Comparison of ENCODE assay signal across 15 cellular contexts in the genomic region with DNA sequence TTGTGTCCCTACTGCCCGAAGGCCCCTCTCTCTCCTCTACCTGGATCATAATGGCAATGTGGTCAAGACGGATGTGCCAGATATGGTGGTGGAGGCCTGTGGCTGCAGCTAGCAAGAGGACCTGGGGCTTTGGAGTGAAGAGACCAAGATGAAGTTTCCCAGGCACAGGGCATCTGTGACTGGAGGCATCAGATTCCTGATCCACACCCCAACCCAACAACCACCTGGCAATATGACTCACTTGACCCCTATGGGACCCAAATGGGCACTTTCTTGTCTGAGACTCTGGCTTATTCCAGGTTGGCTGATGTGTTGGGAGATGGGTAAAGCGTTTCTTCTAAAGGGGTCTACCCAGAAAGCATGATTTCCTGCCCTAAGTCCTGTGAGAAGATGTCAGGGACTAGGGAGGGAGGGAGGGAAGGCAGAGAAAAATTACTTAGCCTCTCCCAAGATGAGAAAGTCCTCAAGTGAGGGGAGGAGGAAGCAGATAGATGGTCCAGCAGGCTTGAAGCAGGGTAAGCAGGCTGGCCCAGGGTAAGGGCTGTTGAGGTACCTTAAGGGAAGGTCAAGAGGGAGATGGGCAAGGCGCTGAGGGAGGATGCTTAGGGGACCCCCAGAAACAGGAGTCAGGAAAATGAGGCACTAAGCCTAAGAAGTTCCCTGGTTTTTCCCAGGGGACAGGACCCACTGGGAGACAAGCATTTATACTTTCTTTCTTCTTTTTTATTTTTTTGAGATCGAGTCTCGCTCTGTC. TPM values are rescaled to one million over a fixed set of nuclear protein-coding genes. Genes with fewer than 3 reads are reported as not detected.
DNase-seq lines count a peak whose midpoint lies in the region; ATAC-seq and TF ChIP-seq lines count a peak whose summit lies in the region.
"Had no signal": no experiment of that assay in that cellular context is flagged by ENCODE, and none has a peak within 500 bp of the region (broad histone marks: within the 10 kb centered on the region; RNA-seq: fewer than 3 reads in every experiment).

No MANE protein-coding gene starts in this region.

- peaks cover 19% of the 10 kb centered on the region for H3K27me3 Mint-ChIP-seq in CD4-positive, alpha-beta T cell
- H3K27me3 Mint-ChIP-seq in osteocyte (ENCODE audit: unreplicated experiment), result no peaks in the 10 kb centered on the region
- peaks cover 3% of the 10 kb centered on the region for H3K27me3 Mint-ChIP-seq in CD8-positive, alpha-beta T cell (ENCODE audit: low read depth)

- TF ChIP-seq POLR2A in IMR-90 (IDR thresholded peaks at IDR 0.05; ENCODE audit: low read depth, low read length), result no peak

- H3K14ac ChIP-seq in IMR-90 (replicated peaks; ENCODE audit: low read depth, low read length), result no peak overlapping the region; the same call in none of the 2 replicates

- H4K5ac ChIP-seq in IMR-90 (ENCODE audit: low read depth, low read length), result no peak overlapping the region

- H3K4me2 ChIP-seq in IMR-90 (ENCODE audit: low read depth, low read length), result no peak overlapping the region
- H3K4me2 ChIP-seq in mammary epithelial cell (ENCODE audit: insufficient read depth, low read depth, low read length), result no peak overlapping the region

- peak overlapping the region; percentile 43 for H4K91ac ChIP-seq in IMR-90 (ENCODE audit: insufficient read depth, low read depth, low read length)

- H3K4me1 ChIP-seq in IMR-90 (ENCODE audit: control insufficient read depth, insufficient read depth, low read length) (peaks cover 31% of the 10 kb centered on the region), mammary epithelial cell (ENCODE audit: insufficient read depth, low read length) (peaks cover 32% of the 10 kb centered on the region)
- peaks cover 29% of the 10 kb centered on the region for H3K4me1 ChIP-seq in CD8-positive, alpha-beta T cell (ENCODE audit: insufficient read depth, low read length)

- H3K4me3 ChIP-seq in IMR-90 (ENCODE audit: insufficient read depth, low read depth, low read length) (no peak overlapping the region), mammary epithelial cell (replicated peaks in 1 of 3; ENCODE audit: insufficient read depth in 1 of 3, low read depth in 2 of 3, low read length in 3 of 3) (no peak overlapping the region)
- H3K4me3 ChIP-seq in CD8-positive, alpha-beta T cell (ENCODE audit: low read depth, low read length), result no peak overlapping the region
- H3K4me3 ChIP-seq: adrenal gland had no signal

- H3K4me3 Mint-ChIP-seq in CD4-positive, alpha-beta T cell, result peak overlapping the region; percentile 25
- no peak overlapping the region for H3K4me3 Mint-ChIP-seq in osteocyte (ENCODE audit: unreplicated experiment)
- no peak overlapping the region for H3K4me3 Mint-ChIP-seq in CD8-positive, alpha-beta T cell

- H3K9me1 ChIP-seq in IMR-90 (ENCODE audit: insufficient read depth, low read length), result peaks cover 20% of the 10 kb centered on the region

- no peak for ATAC-seq in CD4-positive, alpha-beta T cell (ENCODE audit: poor library complexity)
- ATAC-seq in IMR-90 (ENCODE audit: low read depth) (no peak), GM18909 (IDR thresholded peaks at IDR 0.05; ENCODE audit: poor library complexity, unreplicated experiment) (no peak)
- ATAC-seq in CD8-positive, alpha-beta T cell, result no peak
- ATAC-seq: Right ventricle myocardium inferior had no signal

- no peak overlapping the region for H2BK5ac ChIP-seq in IMR-90 (ENCODE audit: low read depth, low read length, poor library complexity, severe bottlenecking)

- no peaks in the 10 kb centered on the region for H3K9me3 ChIP-seq in CD4-positive, alpha-beta T cell (ENCODE audit: control insufficient read depth, low read length)
- H3K9me3 ChIP-seq in IMR-90 (ENCODE audit: control insufficient read depth, insufficient read depth, low read length) (no peaks in the 10 kb centered on the region), mammary epithelial cell (replicated peaks; ENCODE audit: insufficient read depth, low read length) (no peaks in the 10 kb centered on the region)
- no peaks in the 10 kb centered on the region for H3K9me3 ChIP-seq in CD8-positive, alpha-beta T cell (ENCODE audit: low read length)
- H3K9me3 ChIP-seq: adrenal gland had no signal

- no peak for DNase-seq in CD4-positive, alpha-beta T cell
- DNase-seq in IMR-90 (no peak), mammary epithelial cell (peak; percentile 35), osteocyte (ENCODE audit: extremely low spot score, unreplicated experiment) (no peak), putamen (ENCODE audit: low spot score) (no peak)
- no peak for DNase-seq in CD8-positive, alpha-beta T cell
- DNase-seq: NCI-H774 had no signal

- H3K9ac ChIP-seq in IMR-90 (ENCODE audit: low read depth, low read length), result no peak overlapping the region
- H3K9ac ChIP-seq in mammary epithelial cell (ENCODE audit: insufficient read depth, low read length), result no peak overlapping the region

- no peaks in the 10 kb centered on the region for H3K9me3 Mint-ChIP-seq in CD4-positive, alpha-beta T cell
- no peaks in the 10 kb centered on the region for H3K9me3 Mint-ChIP-seq in osteocyte (ENCODE audit: unreplicated experiment)
- no peaks in the 10 kb centered on the region for H3K9me3 Mint-ChIP-seq in CD8-positive, alpha-beta T cell
- H3K9me3 Mint-ChIP-seq: CD8-positive, alpha-beta memory T cell; nephron progenitor cell had no signal

- intact Hi-C loops in CD4-positive, alpha-beta T cell (cut with DNase I, micrococcal nuclease), result loop anchor here (2.0 to 10.0 kb wide), 2 partner anchors 28 to 192 kb away; no protein-coding TSS in a partner anchor
- intact Hi-C loops in IMR-90 (cut with micrococcal nuclease) (loop anchor here (5.0 kb wide), 1 partner anchor 235 kb away; the partner anchor contains the start of gene OS9), mammary epithelial cell (cut with micrococcal nuclease) (no loop called here)
- intact Hi-C loops in CD8-positive, alpha-beta T cell (cut with DNase I, micrococcal nuclease), result loop anchor here (2.0 to 10.0 kb wide), 5 partner anchors 22 to 238 kb away; partner anchors contain the start of genes OS9 (in 2 of the 2) and INHBC (in 1 of the 2)

- CTCF ChIA-PET in CD4-positive, alpha-beta T cell (lab: Charles Lee), result interaction anchor here (1.2 kb wide), 1 partner anchor 25 kb away, joined by 3 read pairs; no protein-coding TSS in a partner anchor
- CTCF ChIA-PET in IMR-90 (lab: Yijun Ruan, JAX) (no interaction called here), mammary epithelial cell (lab: Charles Lee; ENCODE audit: low non-redundant PET) (no interaction called here)
- CTCF ChIA-PET in CD8-positive, alpha-beta T cell (lab: Charles Lee), result interaction anchor here (0.8 to 12.6 kb wide), 17 partner anchors 8 to 212 kb away, joined by 3 to 177 read pairs (median 5); partner anchors contain the start of genes ARHGAP9 and INHBC

- H2AFZ ChIP-seq in IMR-90 (replicated peaks; ENCODE audit: low read length, poor library complexity) (peak overlapping the region; percentile 84), mammary epithelial cell (ENCODE audit: low read depth, low read length) (peak overlapping the region; percentile 50)

- H2BK20ac ChIP-seq in IMR-90 (ENCODE audit: low read depth, low read length), result peak overlapping the region; percentile 48; the same call in 1 of the 2 replicates

- dilution Hi-C loops in IMR-90 (cut with HindIII; ENCODE audit: low sequenced_read_pairs, unreplicated experiment), result no loop called here
- dilution Hi-C loops in mammary epithelial cell (cut with HindIII; ENCODE audit: low sequenced_read_pairs), result no loop called here

- H3K27ac Mint-ChIP-seq in CD4-positive, alpha-beta T cell, result no peak overlapping the region
- peak overlapping the region; percentile 97 for H3K27ac Mint-ChIP-seq in osteocyte (ENCODE audit: unreplicated experiment)
- H3K27ac Mint-ChIP-seq in CD8-positive, alpha-beta T cell, result no peak overlapping the region
- H3K27ac Mint-ChIP-seq: nephron progenitor cell had no signal

- WGBS in IMR-90 (ENCODE audit: extremely low coverage in 2 of 2, insufficient read length in 1 of 2), 2 experiments, result 95% methylated on average over 2 of the region's 6 CpGs; no CpG with 5 or more reads in 1 of the 2 experiments
- 70% methylated on average over 5 of the region's 6 CpGs for WGBS in mammary epithelial cell (ENCODE audit: low coverage, missing lambda C conversion rate)

- H3K4me1 Mint-ChIP-seq in CD4-positive, alpha-beta T cell (ENCODE audit: low read depth), result peaks cover 41% of the 10 kb centered on the region
- peaks cover 50% of the 10 kb centered on the region for H3K4me1 Mint-ChIP-seq in osteocyte (ENCODE audit: unreplicated experiment)
- peaks cover 32% of the 10 kb centered on the region for H3K4me1 Mint-ChIP-seq in CD8-positive, alpha-beta T cell (ENCODE audit: low read depth)

- in situ Hi-C loops in IMR-90 (cut with MboI; ENCODE audit: low sequenced_read_pairs) (no loop called here), mammary epithelial cell (cut with MboI; ENCODE audit: low sequenced_read_pairs in 2 of 2) (loop anchor here (5.0 to 10.0 kb wide), 3 partner anchors 145 to 192 kb away; no protein-coding TSS in a partner anchor)

- H4K8ac ChIP-seq in IMR-90 (ENCODE audit: low read depth in 2 of 2, low read length in 2 of 2), result peak overlapping the region in 1 of 2 experiments; percentile 22; a peak in 1 of 4 replicates

- no TSS peak for BruUV-seq in IMR-90 (replicated peaks; lab: Mats Ljungman, UMichigan)
- no TSS peak for BruUV-seq in mammary epithelial cell (replicated peaks; lab: Mats Ljungman, UMichigan)

- H3K23ac ChIP-seq in IMR-90 (ENCODE audit: low read depth, low read length), result no peak overlapping the region

- peak overlapping the region; percentile 82 for H2BK120ac ChIP-seq in IMR-90 (ENCODE audit: low read depth, low read length)

- TF ChIP-seq RAD21 in IMR-90 (IDR thresholded peaks at IDR 0.05; ENCODE audit: low read length), result no peak

- no peak overlapping the region for H3K27ac ChIP-seq in CD4-positive, alpha-beta T cell (ENCODE audit: low read depth, low read length)
- H3K27ac ChIP-seq in IMR-90 (ENCODE audit: insufficient read depth, low read length) (no peak overlapping the region), mammary epithelial cell (ENCODE audit: insufficient read depth, low read depth, low read length) (no peak overlapping the region)
- no peak overlapping the region for H3K27ac ChIP-seq in CD8-positive, alpha-beta T cell (ENCODE audit: low read depth, low read length)
- H3K27ac ChIP-seq: adrenal gland had no signal

- no peak overlapping the region for H3K56ac ChIP-seq in IMR-90 (ENCODE audit: extremely low read depth, insufficient read depth, low read length)

- H3K79me1 ChIP-seq in IMR-90 (ENCODE audit: low read depth in 1 of 2, low read length in 2 of 2), result peaks cover 0 to 12% of the 10 kb centered on the region in 2 experiments; a peak in 1 of 4 replicates

- H2AK9ac ChIP-seq in IMR-90 (replicated peaks; ENCODE audit: low read depth, low read length, poor library complexity), result peak overlapping the region; percentile 22

- H3K36me3 ChIP-seq in IMR-90 (ENCODE audit: control insufficient read depth, insufficient read depth, low read length) (no peaks in the 10 kb centered on the region), mammary epithelial cell (ENCODE audit: insufficient read depth, low read length) (no peaks in the 10 kb centered on the region)
- no peaks in the 10 kb centered on the region for H3K36me3 ChIP-seq in CD8-positive, alpha-beta T cell (ENCODE audit: insufficient read depth, low read length)
- H3K36me3 ChIP-seq: adrenal gland had no signal

- H3K79me2 ChIP-seq in mammary epithelial cell (ENCODE audit: insufficient read depth, low read length), result no peaks in the 10 kb centered on the region

- peak overlapping the region; percentile 79; the same call in 2 of the 3 replicates for H2BK15ac ChIP-seq in IMR-90 (ENCODE audit: low read depth, low read length)

- H3K27me3 ChIP-seq in CD4-positive, alpha-beta T cell (ENCODE audit: control insufficient read depth, insufficient read depth, low read length), result peaks cover 9% of the 10 kb centered on the region
- no peaks in the 10 kb centered on the region for H3K27me3 ChIP-seq in IMR-90 (ENCODE audit: control insufficient read depth, insufficient read depth, low read length)
- H3K27me3 ChIP-seq in mammary epithelial cell (ENCODE audit: insufficient read depth, low read length), result no peaks in the 10 kb centered on the region
- no peaks in the 10 kb centered on the region for H3K27me3 ChIP-seq in CD8-positive, alpha-beta T cell (ENCODE audit: insufficient read depth, low read length)
- H3K27me3 ChIP-seq: adrenal gland had no signal

- POLR2A ChIA-PET in CD4-positive, alpha-beta T cell (lab: Charles Lee), result no interaction called here
- POLR2A ChIA-PET in IMR-90 (lab: Charles Lee; ENCODE audit: unreplicated experiment), result no interaction called here
- POLR2A ChIA-PET in CD8-positive, alpha-beta T cell (lab: Charles Lee), result no interaction called here

- H3K18ac ChIP-seq in IMR-90 (ENCODE audit: low read depth, low read length), result no peak overlapping the region

- peak overlapping the region; percentile 87; the same call in 1 of the 2 replicates for H2AK5ac ChIP-seq in IMR-90 (ENCODE audit: low read depth, low read length)

- peaks cover 8% of the 10 kb centered on the region for H3K36me3 Mint-ChIP-seq in CD4-positive, alpha-beta T cell (ENCODE audit: low read depth)
- H3K36me3 Mint-ChIP-seq in osteocyte (ENCODE audit: unreplicated experiment), result no peaks in the 10 kb centered on the region
- peaks cover 2% of the 10 kb centered on the region for H3K36me3 Mint-ChIP-seq in CD8-positive, alpha-beta T cell

- H3K4ac ChIP-seq in IMR-90 (ENCODE audit: low read depth, low read length), result peak overlapping the region; percentile 78

- TF ChIP-seq CTCF in CD4-positive, alpha-beta T cell (IDR thresholded peaks at IDR 0.05), result no peak
- no peak for TF ChIP-seq CTCF in IMR-90 (conservative IDR thresholded peaks at IDR 0.05; ENCODE audit: low read depth, low read length)
- no peak for TF ChIP-seq CTCF in mammary epithelial cell (conservative IDR thresholded peaks at IDR 0.05 in 1 of 2, IDR thresholded peaks at IDR 0.05 in 1 of 2; ENCODE audit: extremely low read depth in 1 of 2, insufficient read depth in 1 of 2, low read depth in 1 of 2, low read length in 2 of 2)
- TF ChIP-seq CTCF in osteocyte (IDR thresholded peaks at IDR 0.05), result no peak
- TF ChIP-seq CTCF in CD8-positive, alpha-beta T cell (IDR thresholded peaks at IDR 0.05), result no peak

- no peaks in the 10 kb centered on the region for H4K20me1 ChIP-seq in IMR-90 (ENCODE audit: insufficient read depth, low read length)
- no peaks in the 10 kb centered on the region for H4K20me1 ChIP-seq in mammary epithelial cell (ENCODE audit: insufficient read depth, low read length)

RNA-seq across cellular contexts. Expression of gene INHBE, which starts 1.8 kb away (rescaled TPM):
- not detected for total RNA-seq in CD4-positive, alpha-beta T cell
- total RNA-seq in IMR-90 (2012; rRNA removed), result 0.56 and 0.90 TPM in 2 replicates
- polyA plus RNA-seq in IMR-90 (2012; rRNA removed), result 1.2 and 1.7 TPM in 2 replicates
- polyA plus RNA-seq in IMR-90 (2012; cell fraction: cytosol; rRNA removed), result 1.1 and 3.8 TPM in 2 replicates
- polyA plus RNA-seq in IMR-90 (2012; cell fraction: nucleus; rRNA removed; ENCODE audit: low replicate concordance), result 1.0 and 1.4 TPM in 2 replicates
- total RNA-seq in mammary epithelial cell, result 1 to 10 TPM in 1 of 2 donors, under 1 TPM in 1; 0.42 to 1.0 TPM
- polyA plus RNA-seq in mammary epithelial cell, result 0.07 TPM
- not detected for polyA minus RNA-seq in mammary epithelial cell
- total RNA-seq in osteocyte, result 1.0 and 1.3 TPM in 2 replicates
- total RNA-seq in CD8-positive, alpha-beta T cell, result not detected
- total RNA-seq: adrenal gland, lower leg skin, Right ventricle myocardium inferior, temporal lobe had no signal
- polyA plus RNA-seq: adrenal gland; CD8-positive, alpha-beta memory T cell had no signal

RNA-seq across cellular contexts. Expression of gene GLI1, which starts 2.7 kb away (rescaled TPM):
- under 1 TPM; 0.31 to 0.85 TPM for total RNA-seq in CD4-positive, alpha-beta T cell
- total RNA-seq in IMR-90 (2012; rRNA removed), result 1.3 and 1.4 TPM in 2 replicates
- 3.6 and 3.8 TPM in 2 replicates for polyA plus RNA-seq in IMR-90 (2012; rRNA removed)
- polyA plus RNA-seq in IMR-90 (2012; cell fraction: cytosol; rRNA removed), result 0.88 and 2.6 TPM in 2 replicates
- 22.0 and 29.2 TPM in 2 replicates for polyA plus RNA-seq in IMR-90 (2012; cell fraction: nucleus; rRNA removed; ENCODE audit: low replicate concordance)
- total RNA-seq in mammary epithelial cell, result 1 to 10 TPM in 1 of 2 donors, under 1 TPM in 1; under 0.01 to 2.5 TPM
- 0.90 TPM for polyA plus RNA-seq in mammary epithelial cell
- polyA minus RNA-seq in mammary epithelial cell, result 1.5 TPM
- 3.5 and 7.7 TPM in 2 replicates for total RNA-seq in osteocyte
- 1 to 10 TPM in 1 of 2 experiments, under 1 TPM in 1; 0.67 to 1.2 TPM for total RNA-seq in CD8-positive, alpha-beta T cell

RNA-seq across cellular contexts. Expression of gene INHBC, which starts 22.3 kb away (rescaled TPM):
- total RNA-seq in CD4-positive, alpha-beta T cell, result under 1 TPM; 0.20 to 0.33 TPM
- total RNA-seq in IMR-90 (2012; rRNA removed), result not detected in 2 replicates
- polyA plus RNA-seq in IMR-90 (2012; rRNA removed), result 0.06 and 0.09 TPM in 2 replicates
- 0.02 and 0.03 TPM in 2 replicates for polyA plus RNA-seq in IMR-90 (2012; cell fraction: cytosol; rRNA removed)
- 0.08 and 0.10 TPM in 2 replicates for polyA plus RNA-seq in IMR-90 (2012; cell fraction: nucleus; rRNA removed; ENCODE audit: low replicate concordance)
- under 1 TPM in 1 of 2 donors, not detected in 1; 0.14 TPM for total RNA-seq in mammary epithelial cell
- 0.03 TPM for polyA plus RNA-seq in mammary epithelial cell
- not detected for polyA minus RNA-seq in mammary epithelial cell
- not detected in 2 replicates for total RNA-seq in osteocyte
- under 1 TPM; 0.17 to 0.24 TPM for total RNA-seq in CD8-positive, alpha-beta T cell
- total RNA-seq: adrenal gland, G401, lower leg skin, Right ventricle myocardium inferior, temporal lobe had no signal
- polyA plus RNA-seq: adrenal gland; CD8-positive, alpha-beta memory T cell had no signal

RNA-seq across cellular contexts. Expression of gene ARHGAP9, which starts 22.8 kb away (rescaled TPM):
- total RNA-seq in CD4-positive, alpha-beta T cell, result 100 to 1,000 TPM; 354 to 370 TPM
- total RNA-seq in IMR-90 (2012; rRNA removed) (0.18 and 0.28 TPM in 2 replicates), mammary epithelial cell (1 to 10 TPM in 1 of 2 donors, under 1 TPM in 1; 0.83 to 1.3 TPM), osteocyte (1.5 and 2.1 TPM in 2 replicates)
- polyA plus RNA-seq in IMR-90 (2012; rRNA removed) (0.65 and 0.79 TPM in 2 replicates), mammary epithelial cell (not detected)
- 0.76 and 0.86 TPM in 2 replicates for polyA plus RNA-seq in IMR-90 (2012; cell fraction: cytosol; rRNA removed)
- 2.3 and 4.4 TPM in 2 replicates for polyA plus RNA-seq in IMR-90 (2012; cell fraction: nucleus; rRNA removed; ENCODE audit: low replicate concordance)
- not detected for polyA minus RNA-seq in mammary epithelial cell
- 100 to 1,000 TPM; 367 to 377 TPM for total RNA-seq in CD8-positive, alpha-beta T cell
- total RNA-seq: G401 had no signal

RNA-seq across cellular contexts. Expression of gene R3HDM2, which starts 26.1 kb away (rescaled TPM):
- 100 to 1,000 TPM; 106 to 115 TPM for total RNA-seq in CD4-positive, alpha-beta T cell
- 6.1 and 7.5 TPM in 2 replicates for total RNA-seq in IMR-90 (2012; rRNA removed)
- 28.4 and 30.2 TPM in 2 replicates for polyA plus RNA-seq in IMR-90 (2012; rRNA removed)
- polyA plus RNA-seq in IMR-90 (2012; cell fraction: cytosol; rRNA removed), result 13.8 and 33.3 TPM in 2 replicates
- polyA plus RNA-seq in IMR-90 (2012; cell fraction: nucleus; rRNA removed; ENCODE audit: low replicate concordance), result 50.6 and 88.4 TPM in 2 replicates
- total RNA-seq in mammary epithelial cell, result 10 to 100 TPM; 16.3 to 44.7 TPM
- polyA plus RNA-seq in mammary epithelial cell, result 10.8 TPM
- 36.9 TPM for polyA minus RNA-seq in mammary epithelial cell
- 62.2 and 65.0 TPM in 2 replicates for total RNA-seq in osteocyte
- total RNA-seq in CD8-positive, alpha-beta T cell, result 100 to 1,000 TPM in 1 of 2 experiments, 10 to 100 TPM in 1; 93.2 to 103 TPM

Comparison
In these comparisons a context has a peak if more than half of its experiments do, and no peak if none do; other contexts are left out.
1. CTCF ChIA-PET loops: an anchor here in CD4-positive, alpha-beta T cell (1.2 kb wide) and CD8-positive, alpha-beta T cell (0.8 to 12.6 kb wide); none called in IMR-90 and mammary epithelial cell.